In the genomic region with DNA sequence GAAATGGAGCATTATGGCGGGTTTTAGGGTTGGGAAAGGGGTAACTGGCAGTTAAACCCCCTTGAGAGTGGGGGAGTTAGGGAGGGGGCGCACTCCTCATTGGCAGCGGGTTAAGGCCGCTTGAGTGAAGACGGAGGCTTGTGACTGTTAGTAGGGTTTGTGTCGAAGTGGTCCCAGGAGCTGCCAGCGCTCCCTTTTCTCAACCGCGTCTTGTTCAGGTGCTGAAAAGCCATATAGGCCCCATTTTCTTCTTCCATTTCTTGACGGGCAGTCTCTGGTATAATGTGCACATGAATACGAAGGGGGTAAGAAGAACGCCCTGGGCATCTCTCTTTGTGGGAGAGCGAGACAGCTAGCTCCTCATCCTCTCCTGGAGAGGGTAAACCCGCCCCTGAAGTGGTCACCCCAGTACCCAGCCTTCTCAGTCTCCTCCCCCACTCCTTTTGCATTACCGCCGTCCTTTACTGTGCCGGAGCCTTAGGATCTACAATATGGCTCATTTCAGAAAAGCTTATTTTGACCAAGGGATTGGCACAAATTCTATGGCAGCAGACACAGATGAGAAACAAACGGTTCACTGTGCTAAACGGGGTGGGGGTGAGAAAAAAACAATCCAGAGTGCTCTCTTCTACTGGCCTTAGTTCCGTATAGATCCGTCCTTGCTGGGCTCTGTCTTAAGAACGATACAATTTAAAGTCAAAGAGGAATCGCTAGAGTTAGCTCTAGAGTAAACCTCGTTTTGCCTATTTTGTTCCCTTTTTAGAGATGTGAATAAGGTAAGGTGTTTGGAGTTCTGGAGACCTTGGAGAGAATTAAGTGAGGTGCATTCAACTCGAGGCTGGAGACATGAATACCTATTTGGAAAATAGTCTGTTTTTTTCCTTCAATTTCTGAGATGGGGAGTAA, we compare ENCODE assay signal across 8 cellular contexts. TPM values are rescaled to one million over a fixed set of nuclear protein-coding genes. Genes with fewer than 3 reads are reported as not detected.
DNase-seq lines count a peak whose midpoint lies in the region; ATAC-seq, FAIRE-seq and TF ChIP-seq lines count a peak whose summit lies in the region.

No MANE protein-coding gene starts in this region.

- peaks cover 64% of the 10 kb centered on the region for H3K36me3 Mint-ChIP-seq in activated CD8-positive, alpha-beta memory T cell treated with anti-CD3 and anti-CD28 coated beads, Interleukin-2, amount 10 ng/mL, durations not matched to agents 7 days and 5 days
- H3K36me3 Mint-ChIP-seq in stimulated activated naive B cell treated with anti-CD40 and anti-IgM and Interleukin-4, amounts not matched to agents 10 μg/mL and 1 μg/mL and 100 μg/mL, for 72 hours = peaks cover 48 to 58% of the 10 kb centered on the region in 2 donors

- CTCF ChIA-PET in activated CD8-positive, alpha-beta memory T cell treated with anti-CD3 and anti-CD28 coated beads, Interleukin-2, amount 10 ng/mL, durations not matched to agents 7 days and 5 days (lab: Charles Lee) = interaction anchor here (0.6 to 5.7 kb wide), 8 partner anchors 9 to 517 kb away, joined by 3 to 58 read pairs (median 4); a partner anchor contains a TSS

- peak overlapping the region; percentile 100 for H3K4me3 Mint-ChIP-seq in activated CD8-positive, alpha-beta memory T cell treated with anti-CD3 and anti-CD28 coated beads, Interleukin-2, amount 10 ng/mL, durations not matched to agents 7 days and 5 days
- H3K4me3 Mint-ChIP-seq in stimulated activated naive B cell treated with anti-CD40 and anti-IgM and Interleukin-4, amounts not matched to agents 10 μg/mL and 1 μg/mL and 100 μg/mL, for 72 hours = peak overlapping the region; percentile 95 to 98

- peak; percentile 66 for FAIRE-seq in GM18507 (lab: Jason Lieb, UNC)

- peak; percentile 8 for ATAC-seq in activated CD8-positive, alpha-beta memory T cell treated with anti-CD3 and anti-CD28 coated beads, Interleukin-2, amount 10 ng/mL, durations not matched to agents 7 days and 5 days
- no peak for ATAC-seq in stimulated activated naive B cell treated with anti-CD40 and anti-IgM and Interleukin-4, amounts not matched to agents 10 μg/mL and 1 μg/mL and 100 μg/mL, for 72 hours (replicated peaks)
- no peak for ATAC-seq in esophagus mucosa

- peak overlapping the region; percentile 99 for H3K27ac ChIP-seq in 22Rv1

- peak overlapping the region; percentile 96 for H3K4me3 ChIP-seq in epithelial cell of esophagus (ENCODE audit: low read length)

- H3K27ac Mint-ChIP-seq in activated CD8-positive, alpha-beta memory T cell treated with anti-CD3 and anti-CD28 coated beads, Interleukin-2, amount 10 ng/mL, durations not matched to agents 7 days and 5 days = peak overlapping the region; percentile 100
- peak overlapping the region; percentile 100 for H3K27ac Mint-ChIP-seq in stimulated activated naive B cell treated with anti-CD40 and anti-IgM and Interleukin-4, amounts not matched to agents 10 μg/mL and 1 μg/mL and 100 μg/mL, for 72 hours

- no peaks in the 10 kb centered on the region for H3K9me3 Mint-ChIP-seq in activated CD8-positive, alpha-beta memory T cell treated with anti-CD3 and anti-CD28 coated beads, Interleukin-2, amount 10 ng/mL, durations not matched to agents 7 days and 5 days (ENCODE audit: low read depth)
- no peaks in the 10 kb centered on the region for H3K9me3 Mint-ChIP-seq in stimulated activated naive B cell treated with anti-CD40 and anti-IgM and Interleukin-4, amounts not matched to agents 10 μg/mL and 1 μg/mL and 100 μg/mL, for 72 hours

- TF ChIP-seq CTCF in 22Rv1 (IDR thresholded peaks at IDR 0.05) = no peak
- no peak for TF ChIP-seq CTCF in epithelial cell of esophagus (IDR thresholded peaks at IDR 0.05; ENCODE audit: insufficient read depth, low read depth, low read length, missing control alignments)

- H3K27me3 Mint-ChIP-seq in activated CD8-positive, alpha-beta memory T cell treated with anti-CD3 and anti-CD28 coated beads, Interleukin-2, amount 10 ng/mL, durations not matched to agents 7 days and 5 days = peaks cover 5% of the 10 kb centered on the region
- H3K27me3 Mint-ChIP-seq in stimulated activated naive B cell treated with anti-CD40 and anti-IgM and Interleukin-4, amounts not matched to agents 10 μg/mL and 1 μg/mL and 100 μg/mL, for 72 hours = no peaks in the 10 kb centered on the region

- peaks cover 27% of the 10 kb centered on the region for H3K4me1 Mint-ChIP-seq in activated CD8-positive, alpha-beta memory T cell treated with anti-CD3 and anti-CD28 coated beads, Interleukin-2, amount 10 ng/mL, durations not matched to agents 7 days and 5 days
- H3K4me1 Mint-ChIP-seq in stimulated activated naive B cell treated with anti-CD40 and anti-IgM and Interleukin-4, amounts not matched to agents 10 μg/mL and 1 μg/mL and 100 μg/mL, for 72 hours = peaks cover 14 to 28% of the 10 kb centered on the region in 2 donors

- DNase-seq in GM18507 (ENCODE audit: extremely low spot score, insufficient read length, low read depth) (no peak), NCI-H226 (peak; percentile 62), epithelial cell of esophagus (ENCODE audit: low read depth) (peak; percentile 68), mucosa of gallbladder (ENCODE audit: low spot score) (peak; percentile 65)
- peak; percentile 84 for DNase-seq in activated CD8-positive, alpha-beta memory T cell treated with anti-CD3 and anti-CD28 coated beads, Interleukin-2, amount 10 ng/mL, durations not matched to agents 7 days and 5 days
- DNase-seq in stimulated activated naive B cell treated with anti-CD40 and anti-IgM and Interleukin-4, amounts not matched to agents 10 μg/mL and 1 μg/mL and 100 μg/mL, for 72 hours = peak; percentile 40

RNA-seq across cellular contexts. Expression of a gene that starts 1.0 kb away (rescaled TPM):
- total RNA-seq in activated CD8-positive, alpha-beta memory T cell treated with anti-CD3 and anti-CD28 coated beads, Interleukin-2, amount 10 ng/mL, durations not matched to agents 7 days and 5 days = 100 to 1,000 TPM; 110 to 127 TPM
- total RNA-seq in mucosa of gallbladder (81.5 TPM), esophagus mucosa (29.0 TPM)
